8 cellular contexts compared by ENCODE assay signal in genomic region chr17:50719144-50719923, GRCh38. TPM values are rescaled to one million over a fixed set of nuclear protein-coding genes. Genes with fewer than 3 reads are reported as not detected.
DNase-seq lines count a peak whose midpoint lies in the region; ATAC-seq, FAIRE-seq and TF ChIP-seq lines count a peak whose summit lies in the region.

Gene LUC7L3 (plus strand): TSS chr17:50719603. CDS start chr17:50719733, 130 bp downstream.

- DNase-seq in EH (ENCODE audit: low read depth) (peak; percentile 93), H54 (ENCODE audit: insufficient read length, low spot score) (peak; percentile 93), LoVo (ENCODE audit: low spot score) (peak; percentile 95), RWPE1 (ENCODE audit: low spot score) (peak; percentile 92), fibroblast of mammary gland (ENCODE audit: low read depth) (peak; percentile 90)
- DNase-seq in natural killer cell treated with Interleukin-12 subunit alpha and Interleukin-12 subunit beta and Interleukin-15 and Interleukin-18, amount 100 ng/mL, for 72 hours (ENCODE audit: low spot score): peak; percentile 96
- DNase-seq in stimulated activated naive CD4-positive, alpha-beta T cell treated with Interleukin-2 at 50 U/mL for 16 hours (lab: John Stamatoyannopoulos, UW): peak; percentile 88

- no peaks in the 10 kb centered on the region for H3K27me3 Mint-ChIP-seq in activated T-helper 17 cell treated with anti-CD3 and anti-CD28 coated beads, Interleukin-2, amount 50 U/mL, for 72 hours
- no peaks in the 10 kb centered on the region for H3K27me3 Mint-ChIP-seq in natural killer cell treated with Interleukin-12 subunit alpha and Interleukin-12 subunit beta and Interleukin-15 and Interleukin-18, amount 100 ng/mL, for 72 hours

- H3K4me3 ChIP-seq in fibroblast of mammary gland (ENCODE audit: control insufficient read depth, low read depth, low read length): peak within 1 kb of the TSS; percentile 91

- peak within 1 kb of the TSS; percentile 90 for H3K4me3 Mint-ChIP-seq in activated T-helper 17 cell treated with anti-CD3 and anti-CD28 coated beads, Interleukin-2, amount 50 U/mL, for 72 hours
- H3K4me3 Mint-ChIP-seq in natural killer cell treated with Interleukin-12 subunit alpha and Interleukin-12 subunit beta and Interleukin-15 and Interleukin-18, amount 100 ng/mL, for 72 hours: peak within 1 kb of the TSS; percentile 91

- peaks cover 44% of the 10 kb centered on the region for H3K36me3 Mint-ChIP-seq in activated T-helper 17 cell treated with anti-CD3 and anti-CD28 coated beads, Interleukin-2, amount 50 U/mL, for 72 hours (ENCODE audit: low read depth)
- H3K36me3 Mint-ChIP-seq in natural killer cell treated with Interleukin-12 subunit alpha and Interleukin-12 subunit beta and Interleukin-15 and Interleukin-18, amount 100 ng/mL, for 72 hours: no peaks in the 10 kb centered on the region

- TF ChIP-seq POLR2A in H54 (IDR thresholded peaks at IDR 0.05; ENCODE audit: low read depth, low read length): peak; percentile 94

- H3K9me3 Mint-ChIP-seq in activated T-helper 17 cell treated with anti-CD3 and anti-CD28 coated beads, Interleukin-2, amount 50 U/mL, for 72 hours: no peaks in the 10 kb centered on the region
- H3K9me3 Mint-ChIP-seq in natural killer cell treated with Interleukin-12 subunit alpha and Interleukin-12 subunit beta and Interleukin-15 and Interleukin-18, amount 100 ng/mL, for 72 hours: no peaks in the 10 kb centered on the region

- FAIRE-seq in H54 (lab: Jason Lieb, UNC): no peak

- peak; percentile 96 for ATAC-seq in activated T-helper 17 cell treated with anti-CD3 and anti-CD28 coated beads, Interleukin-2, amount 50 U/mL, for 72 hours (replicated peaks)
- peak; percentile 99 for ATAC-seq in natural killer cell treated with Interleukin-12 subunit alpha and Interleukin-12 subunit beta and Interleukin-15 and Interleukin-18, amount 100 ng/mL, for 72 hours

- peak within 1 kb of the TSS; percentile 88 for H3K27ac Mint-ChIP-seq in activated T-helper 17 cell treated with anti-CD3 and anti-CD28 coated beads, Interleukin-2, amount 50 U/mL, for 72 hours
- peak within 1 kb of the TSS; percentile 86 to 93 for H3K27ac Mint-ChIP-seq in natural killer cell treated with Interleukin-12 subunit alpha and Interleukin-12 subunit beta and Interleukin-15 and Interleukin-18, amount 100 ng/mL, for 72 hours

- CTCF ChIA-PET in RWPE1 (lab: Yijun Ruan, JAX): interaction anchor here (0.6 to 0.7 kb wide), 2 partner anchors 159 to 621 kb away, joined by 3 read pairs; no protein-coding TSS in a partner anchor

- POLR2A ChIA-PET in RWPE1 (lab: Yijun Ruan, JAX; ENCODE audit: low non-redundant PET): no interaction called here

- H3K4me1 Mint-ChIP-seq in activated T-helper 17 cell treated with anti-CD3 and anti-CD28 coated beads, Interleukin-2, amount 50 U/mL, for 72 hours: peaks cover 14% of the 10 kb centered on the region
- H3K4me1 Mint-ChIP-seq in natural killer cell treated with Interleukin-12 subunit alpha and Interleukin-12 subunit beta and Interleukin-15 and Interleukin-18, amount 100 ng/mL, for 72 hours (ENCODE audit: low read depth in 2 of 2): peaks cover 25 to 28% of the 10 kb centered on the region in 2 donors

- peak within 1 kb of the TSS; percentile 95 for H3K27ac ChIP-seq in RWPE1

- no peak for TF ChIP-seq CTCF in RWPE1 (conservative IDR thresholded peaks at IDR 0.05; ENCODE audit: low read depth)
- no peak for TF ChIP-seq CTCF in fibroblast of mammary gland (conservative IDR thresholded peaks at IDR 0.05; ENCODE audit: control insufficient read depth, insufficient read depth, low read depth, low read length)

RNA-seq across cellular contexts. Expression of gene LUC7L3, which starts in this region (rescaled TPM):
- total RNA-seq in activated T-helper 17 cell treated with anti-CD3 and anti-CD28 coated beads, Interleukin-2, amount 50 U/mL, for 72 hours: 100 to 1,000 TPM; 113 to 142 TPM
- total RNA-seq in natural killer cell treated with Interleukin-12 subunit alpha and Interleukin-12 subunit beta and Interleukin-15 and Interleukin-18, amount 100 ng/mL, for 72 hours: 100 to 1,000 TPM in 1 of 2 donors, 10 to 100 TPM in 1; 81.8 to 234 TPM

Comparison
In these comparisons a context has a peak if more than half of its experiments do, and no peak if none do; other contexts are left out.
1. Peak in every context shown above with its lines: DNase-seq, ATAC-seq, H3K4me3 ChIP-seq and H3K27ac ChIP-seq.